In genomic region chr7:4684826-4685225, GRCh38 we compare ENCODE assay signal across 10 cellular contexts. TPM values are rescaled to one million over a fixed set of nuclear protein-coding genes. Genes with fewer than 3 reads are reported as not detected.
DNase-seq lines count a peak whose midpoint lies in the region; ATAC-seq and TF ChIP-seq lines count a peak whose summit lies in the region.
"Had no signal": no experiment of that assay in that cellular context is flagged by ENCODE, and none has a peak within 500 bp of the region (broad histone marks: within the 10 kb centered on the region; RNA-seq: fewer than 3 reads in every experiment).

No MANE protein-coding gene starts in this region.

- peak overlapping the region; percentile 94 for H3K4me2 ChIP-seq in OCI-LY7 (ENCODE audit: low read length)

- H3K9me3 ChIP-seq in CD4-positive, CD25-positive, alpha-beta regulatory T cell (ENCODE audit: control insufficient read depth in 2 of 2, low read length in 2 of 2), result no peaks in the 10 kb centered on the region
- H3K9me3 ChIP-seq in OCI-LY7 (ENCODE audit: low read length), result no peaks in the 10 kb centered on the region
- H3K9me3 ChIP-seq: mucosa of descending colon had no signal

- CTCF ChIA-PET in OCI-LY7 (lab: Charles Lee; ENCODE audit: unreplicated experiment), result no interaction called here

- BruUV-seq in OCI-LY7 (replicated peaks; lab: Mats Ljungman, UMichigan), result no TSS peak

- H3K36me3 Mint-ChIP-seq in CD4-positive, CD25-positive, alpha-beta regulatory T cell, result peaks cover 15% of the 10 kb centered on the region
- peaks cover 50% of the 10 kb centered on the region for H3K36me3 Mint-ChIP-seq in effector memory CD8-positive, alpha-beta T cell (ENCODE audit: insufficient read depth)
- peaks cover 4% of the 10 kb centered on the region for H3K36me3 Mint-ChIP-seq in osteocyte (ENCODE audit: unreplicated experiment)

- H3K4me3 Mint-ChIP-seq in CD4-positive, CD25-positive, alpha-beta regulatory T cell, result peak overlapping the region; percentile 96 to 99 (median 98)
- H3K4me3 Mint-ChIP-seq in effector memory CD8-positive, alpha-beta T cell, result peak overlapping the region; percentile 89 to 96
- peak overlapping the region; percentile 83 for H3K4me3 Mint-ChIP-seq in osteocyte (ENCODE audit: unreplicated experiment)

- TF ChIP-seq CTCF in OCI-LY7 (conservative IDR thresholded peaks at IDR 0.05; ENCODE audit: low read length) (no peak), osteocyte (IDR thresholded peaks at IDR 0.05) (no peak)

- intact Hi-C loops in OCI-LY7 (cut with micrococcal nuclease; ENCODE audit: unreplicated experiment), result loop anchor here (5.0 kb wide), 1 partner anchor 57 kb away; no protein-coding TSS in a partner anchor

- peaks cover 69% of the 10 kb centered on the region for H3K79me2 ChIP-seq in OCI-LY7 (ENCODE audit: insufficient read depth, low read depth, low read length)

- peak overlapping the region; percentile 85 for H3K27ac ChIP-seq in CD4-positive, CD25-positive, alpha-beta regulatory T cell (ENCODE audit: insufficient read depth, low read length, poor library complexity, severe bottlenecking)
- peak overlapping the region; percentile 51 for H3K27ac ChIP-seq in OCI-LY7 (ENCODE audit: low read depth, low read length, poor library complexity, severe bottlenecking)

- H3K27me3 Mint-ChIP-seq in CD4-positive, CD25-positive, alpha-beta regulatory T cell, result no peaks in the 10 kb centered on the region
- H3K27me3 Mint-ChIP-seq in effector memory CD8-positive, alpha-beta T cell, result no peaks in the 10 kb centered on the region
- H3K27me3 Mint-ChIP-seq in osteocyte (ENCODE audit: unreplicated experiment), result no peaks in the 10 kb centered on the region

- H3K36me3 ChIP-seq in CD4-positive, CD25-positive, alpha-beta regulatory T cell (ENCODE audit: control insufficient read depth, insufficient read depth, low read length), result peaks cover 2% of the 10 kb centered on the region
- peaks cover 22% of the 10 kb centered on the region for H3K36me3 ChIP-seq in OCI-LY7 (ENCODE audit: insufficient read depth, low read length)

- H3K9me3 Mint-ChIP-seq in CD4-positive, CD25-positive, alpha-beta regulatory T cell, result peaks cover 0 to 2% (median 0%) of the 10 kb centered on the region in 7 donors
- no peaks in the 10 kb centered on the region for H3K9me3 Mint-ChIP-seq in effector memory CD8-positive, alpha-beta T cell
- no peaks in the 10 kb centered on the region for H3K9me3 Mint-ChIP-seq in osteocyte (ENCODE audit: unreplicated experiment)

- peaks cover 21% of the 10 kb centered on the region; the same call in 1 of the 2 replicates for H4K20me1 ChIP-seq in OCI-LY7 (ENCODE audit: insufficient read depth, low read length)

- H2AFZ ChIP-seq in OCI-LY7 (ENCODE audit: low read length), result no peak overlapping the region

- peak overlapping the region; percentile 75 for H3K4me3 ChIP-seq in CD4-positive, CD25-positive, alpha-beta regulatory T cell (ENCODE audit: low read depth, low read length)
- H3K4me3 ChIP-seq in OCI-LY7 (ENCODE audit: low read depth, low read length, poor library complexity, severe bottlenecking), result peak overlapping the region; percentile 96
- H3K4me3 ChIP-seq: mucosa of descending colon had no signal

- no peak for DNase-seq in CD4-positive, CD25-positive, alpha-beta regulatory T cell
- DNase-seq in OCI-LY7 (ENCODE audit: low spot score) (no peak), osteocyte (ENCODE audit: extremely low spot score, unreplicated experiment) (no peak), NCI-H526 (lab: John Stamatoyannopoulos, UW) (no peak), GM19240 (ENCODE audit: insufficient read length, low spot score) (no peak)
- no peak for DNase-seq in effector memory CD8-positive, alpha-beta T cell
- DNase-seq in effector CD4-positive, alpha-beta T cell, result no peak
- DNase-seq: NCI-H774 had no signal

- H3K27me3 ChIP-seq in CD4-positive, CD25-positive, alpha-beta regulatory T cell (ENCODE audit: control insufficient read depth, insufficient read depth, low read length), result no peaks in the 10 kb centered on the region

- peaks cover 51% of the 10 kb centered on the region for H3K4me1 ChIP-seq in CD4-positive, CD25-positive, alpha-beta regulatory T cell (ENCODE audit: control insufficient read depth, insufficient read depth, low read length, poor library complexity, severe bottlenecking)
- H3K4me1 ChIP-seq in OCI-LY7 (ENCODE audit: insufficient read depth, low read length, poor library complexity, severe bottlenecking), result peaks cover 21% of the 10 kb centered on the region

- peak overlapping the region; percentile 95 to 100 (median 99) for H3K27ac Mint-ChIP-seq in CD4-positive, CD25-positive, alpha-beta regulatory T cell
- H3K27ac Mint-ChIP-seq in effector memory CD8-positive, alpha-beta T cell, result peak overlapping the region; percentile 97 to 98
- peak overlapping the region; percentile 88 for H3K27ac Mint-ChIP-seq in osteocyte (ENCODE audit: unreplicated experiment)

- ATAC-seq in CD4-positive, CD25-positive, alpha-beta regulatory T cell (ENCODE audit: low read depth in 2 of 2), result no peak
- no peak for ATAC-seq in effector memory CD8-positive, alpha-beta T cell (replicated peaks)
- ATAC-seq in HG02885 (IDR thresholded peaks at IDR 0.05; ENCODE audit: poor library complexity, unreplicated experiment), result no peak

- H3K4me1 Mint-ChIP-seq in CD4-positive, CD25-positive, alpha-beta regulatory T cell, result peaks cover 22 to 63% (median 39%) of the 10 kb centered on the region in 4 donors
- H3K4me1 Mint-ChIP-seq in effector memory CD8-positive, alpha-beta T cell (ENCODE audit: low read depth in 2 of 2), result peaks cover 51 to 52% of the 10 kb centered on the region in 2 donors
- peaks cover 41% of the 10 kb centered on the region for H3K4me1 Mint-ChIP-seq in osteocyte (ENCODE audit: unreplicated experiment)

- H3K9me2 ChIP-seq in OCI-LY7 (ENCODE audit: insufficient read depth, low read length), result no peaks in the 10 kb centered on the region

- POLR2A ChIA-PET in OCI-LY7 (lab: Charles Lee), result interaction anchor here (0.5 to 0.7 kb wide), 3 partner anchors 13 to 112 kb away, joined by 3 to 5 read pairs (median 5); no protein-coding TSS in a partner anchor

RNA-seq across cellular contexts. Expression of gene FOXK1, which starts 2.7 kb away (rescaled TPM):
- total RNA-seq in CD4-positive, CD25-positive, alpha-beta regulatory T cell, result 55.1 TPM
- 1 to 10 TPM; 1.8 to 4.1 (median 2.3) TPM for polyA plus RNA-seq in CD4-positive, CD25-positive, alpha-beta regulatory T cell
- 13.8 and 17.3 TPM in 2 replicates for total RNA-seq in OCI-LY7 (2014; rRNA removed; shearing (Covaris generic))
- 32.0 and 34.5 TPM in 2 replicates for total RNA-seq in OCI-LY7 (2022)
- 56.2 and 63.1 TPM in 2 replicates for total RNA-seq in osteocyte
